ENCODE assay signal across 11 cellular contexts in the genomic region with DNA sequence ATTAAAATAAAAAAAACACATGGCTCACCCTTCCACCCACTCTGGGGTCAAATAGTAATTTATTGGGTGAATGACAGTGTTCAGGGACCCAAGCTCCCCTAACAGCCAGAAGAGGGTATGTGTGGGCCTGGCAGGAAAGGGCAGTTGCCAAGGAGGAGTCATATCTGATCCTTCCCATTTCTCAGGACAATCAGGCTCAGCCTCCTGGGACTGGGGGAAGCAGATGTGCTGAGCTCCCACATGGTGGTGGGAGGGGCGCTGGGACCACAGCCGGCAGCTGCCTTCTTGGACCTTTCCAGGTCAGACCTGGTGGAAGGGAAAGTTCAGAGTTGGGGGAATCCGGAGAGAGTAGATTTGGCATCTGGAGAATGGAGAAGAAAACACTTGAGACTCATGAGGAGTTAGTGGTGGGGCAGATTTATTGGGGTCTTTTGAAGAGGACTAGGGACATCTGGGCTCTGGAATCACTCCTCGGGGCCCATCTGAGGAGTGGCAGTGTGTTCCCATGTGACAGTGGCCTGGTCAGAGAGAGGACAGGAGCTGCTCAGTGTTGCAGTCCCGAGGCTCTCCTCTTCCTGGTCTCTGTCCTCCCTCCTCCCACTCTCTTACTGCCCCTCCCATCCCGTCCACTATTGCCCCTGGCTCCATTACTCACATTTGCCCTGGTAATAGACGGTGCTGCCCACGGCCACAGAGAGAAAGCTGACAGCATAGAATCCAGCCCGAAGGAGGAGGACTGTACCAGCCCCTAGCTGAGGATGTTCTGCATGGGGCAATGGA. TPM values are rescaled to one million over a fixed set of nuclear protein-coding genes. Genes with fewer than 3 reads are reported as not detected.
DNase-seq lines count a peak whose midpoint lies in the region; ATAC-seq and TF ChIP-seq lines count a peak whose summit lies in the region.
"Had no signal": no experiment of that assay in that cellular context is flagged by ENCODE, and none has a peak within 500 bp of the region (broad histone marks: within the 10 kb centered on the region; RNA-seq: fewer than 3 reads in every experiment).

No MANE protein-coding gene starts in this region.

- no peak for TF ChIP-seq CTCF in nephron progenitor cell (IDR thresholded peaks at IDR 0.05)

- ATAC-seq in HG03039 (IDR thresholded peaks at IDR 0.05; ENCODE audit: unreplicated experiment) (no peak), GM18870 (IDR thresholded peaks at IDR 0.05; ENCODE audit: unreplicated experiment) (no peak)

- H3K27me3 Mint-ChIP-seq in T-helper 2 cell treated with Interferon-gamma antibody and Interleukin-4, amounts not matched to agents 5 μg/mL and 100 μg/mL, for 36 hours (ENCODE audit: low read depth) = no peaks in the 10 kb centered on the region
- peaks cover 2% of the 10 kb centered on the region for H3K27me3 Mint-ChIP-seq in IgD-negative memory B cell
- H3K27me3 Mint-ChIP-seq in activated naive CD8-positive, alpha-beta T cell = no peaks in the 10 kb centered on the region
- H3K27me3 Mint-ChIP-seq in nephron progenitor cell (ENCODE audit: low read depth, poor library complexity) = peaks cover 5% of the 10 kb centered on the region

- DNase-seq in T-helper 2 cell treated with Interferon-gamma antibody and Interleukin-4, amounts not matched to agents 5 μg/mL and 100 μg/mL, for 36 hours (ENCODE audit: low spot score) = no peak
- DNase-seq in T-helper 2 cell = no peak
- DNase-seq in nephron progenitor cell = no peak
- DNase-seq in kidney tubule cell (ENCODE audit: low spot score) = no peak
- DNase-seq: GDM1, MM.1S, NCI-H2227 treated with DMSO at 0.1 percent for 48 hours had no signal

- H3K27ac Mint-ChIP-seq in T-helper 2 cell treated with Interferon-gamma antibody and Interleukin-4, amounts not matched to agents 5 μg/mL and 100 μg/mL, for 36 hours = peak overlapping the region; percentile 58
- H3K27ac Mint-ChIP-seq in IgD-negative memory B cell = peak overlapping the region in 2 of 3 donors; percentile 36 to 88
- peak overlapping the region; percentile 68 for H3K27ac Mint-ChIP-seq in activated naive CD8-positive, alpha-beta T cell
- peak overlapping the region; percentile 14 for H3K27ac Mint-ChIP-seq in nephron progenitor cell

- H3K4me1 Mint-ChIP-seq in T-helper 2 cell treated with Interferon-gamma antibody and Interleukin-4, amounts not matched to agents 5 μg/mL and 100 μg/mL, for 36 hours (ENCODE audit: low read depth) = peaks cover 50% of the 10 kb centered on the region
- H3K4me1 Mint-ChIP-seq in IgD-negative memory B cell (peaks cover 46 to 59% (median 52%) of the 10 kb centered on the region in 3 donors), nephron progenitor cell (peaks cover 32% of the 10 kb centered on the region)
- peaks cover 61% of the 10 kb centered on the region for H3K4me1 Mint-ChIP-seq in activated naive CD8-positive, alpha-beta T cell (ENCODE audit: low read depth)

- peaks cover 18% of the 10 kb centered on the region for H3K36me3 Mint-ChIP-seq in T-helper 2 cell treated with Interferon-gamma antibody and Interleukin-4, amounts not matched to agents 5 μg/mL and 100 μg/mL, for 36 hours (ENCODE audit: low read depth)
- no peaks in the 10 kb centered on the region for H3K36me3 Mint-ChIP-seq in IgD-negative memory B cell
- H3K36me3 Mint-ChIP-seq in activated naive CD8-positive, alpha-beta T cell = peaks cover 2% of the 10 kb centered on the region
- no peaks in the 10 kb centered on the region for H3K36me3 Mint-ChIP-seq in nephron progenitor cell (ENCODE audit: low read depth)

- H3K4me3 Mint-ChIP-seq in T-helper 2 cell treated with Interferon-gamma antibody and Interleukin-4, amounts not matched to agents 5 μg/mL and 100 μg/mL, for 36 hours = peak overlapping the region; percentile 19
- H3K4me3 Mint-ChIP-seq in IgD-negative memory B cell (peak overlapping the region in 3 of 4 donors; percentile 14 to 77 (median 45)), nephron progenitor cell (no peak overlapping the region)
- peak overlapping the region; percentile 3 for H3K4me3 Mint-ChIP-seq in activated naive CD8-positive, alpha-beta T cell

- no peaks in the 10 kb centered on the region for H3K9me3 Mint-ChIP-seq in T-helper 2 cell treated with Interferon-gamma antibody and Interleukin-4, amounts not matched to agents 5 μg/mL and 100 μg/mL, for 36 hours
- H3K9me3 Mint-ChIP-seq in IgD-negative memory B cell (no peaks in the 10 kb centered on the region), nephron progenitor cell (no peaks in the 10 kb centered on the region)
- H3K9me3 Mint-ChIP-seq in activated naive CD8-positive, alpha-beta T cell (ENCODE audit: low read depth) = no peaks in the 10 kb centered on the region

RNA-seq across cellular contexts. Expression of a gene that starts 3.0 kb away (rescaled TPM):
- 20.5 TPM for polyA plus RNA-seq in IgD-negative memory B cell

RNA-seq across cellular contexts. Expression of a gene that starts 3.7 kb away (rescaled TPM):
- 140 TPM for polyA plus RNA-seq in IgD-negative memory B cell

RNA-seq across cellular contexts. Expression of a gene that starts 6.8 kb away (rescaled TPM):
- 2,767 TPM for polyA plus RNA-seq in IgD-negative memory B cell

RNA-seq across cellular contexts. Expression of a gene that starts 13.7 kb away (rescaled TPM):
- 6.4 TPM for polyA plus RNA-seq in IgD-negative memory B cell

RNA-seq across cellular contexts. Expression of a gene that starts 17.0 kb away (rescaled TPM):
- polyA plus RNA-seq in IgD-negative memory B cell = 16.3 TPM

Comparison
In these comparisons a context has a peak if more than half of its experiments do, and no peak if none do; other contexts are left out.
1. H3K27ac Mint-ChIP-seq: peak in every context shown above with its lines; median percentile 68 in activated naive CD8-positive, alpha-beta T cell; 62 in IgD-negative memory B cell; 58 in T-helper 2 cell treated with Interferon-gamma antibody and Interleukin-4, amounts not matched to agents 5 μg/mL and 100 μg/mL, for 36 hours; 14 in nephron progenitor cell.